14 cellular contexts compared by ENCODE assay signal in genomic region chr14:76782885-76783566, GRCh38. TPM values are rescaled to one million over a fixed set of nuclear protein-coding genes. Genes with fewer than 3 reads are reported as not detected.
DNase-seq lines count a peak whose midpoint lies in the region; ATAC-seq, FAIRE-seq and TF ChIP-seq lines count a peak whose summit lies in the region.
"Had no signal": no experiment of that assay in that cellular context is flagged by ENCODE, and none has a peak within 500 bp of the region (broad histone marks: within the 10 kb centered on the region; RNA-seq: fewer than 3 reads in every experiment).

No MANE protein-coding gene starts in this region.

- intact Hi-C loops in GM12878 (cut with micrococcal nuclease; ENCODE audit: unreplicated experiment): no loop called here

- POLR2A ChIA-PET in GM12878 (lab: Charles Lee): interaction anchor here (0.9 kb wide), 1 partner anchor 10 kb away, joined by 3 read pairs; no protein-coding TSS in a partner anchor

- no peaks in the 10 kb centered on the region for H3K9me3 ChIP-seq in BLaER1 treated with 17β-estradiol and CSF1 and Interleukin-3, amounts not matched to agents 10 nM and 100 nM (replicated peaks in 1 of 11)
- H3K9me3 ChIP-seq in H9 (ENCODE audit: control insufficient read depth, low read depth, low read length) (no peaks in the 10 kb centered on the region), GM12878 (replicated peaks; ENCODE audit: control insufficient read depth, insufficient read depth, low read length) (no peaks in the 10 kb centered on the region)

- no peaks in the 10 kb centered on the region for H3K23me2 ChIP-seq in H9 (ENCODE audit: insufficient read length, low read depth, low read length, poor library complexity, severe bottlenecking)

- TF ChIP-seq RAD21 in GM12878 (IDR thresholded peaks at IDR 0.05; ENCODE audit: insufficient read depth, low read depth, low read length): no peak

- H2BK12ac ChIP-seq in H9 (ENCODE audit: insufficient read length, low read depth, low read length): no peak overlapping the region

- H3K27me3 ChIP-seq in BLaER1 treated with 17β-estradiol and CSF1 and Interleukin-3, amounts not matched to agents 10 nM and 100 nM: no peaks in the 10 kb centered on the region
- H3K27me3 ChIP-seq in H9 (ENCODE audit: insufficient read depth, low read length) (no peaks in the 10 kb centered on the region), GM12878 (replicated peaks in 1 of 2; ENCODE audit: control insufficient read depth in 2 of 2, insufficient read depth in 2 of 2, low read length in 1 of 2) (no peaks in the 10 kb centered on the region)

- H2AK5ac ChIP-seq in H9 (ENCODE audit: insufficient read length, low read length): no peak overlapping the region

- no peaks in the 10 kb centered on the region for H3K79me1 ChIP-seq in H9 (ENCODE audit: insufficient read depth, low read depth, low read length, poor library complexity, severe bottlenecking)

- H3K4me3 Mint-ChIP-seq in H9 (no peak overlapping the region), mesothelial cell of epicardium (no peak overlapping the region)
- H3K4me3 Mint-ChIP-seq: IgD-negative memory B cell had no signal

- SMC1A ChIA-PET in GM12878 (lab: Charles Lee; ENCODE audit: uncharacterized antibody, unreplicated experiment): interaction anchor here (0.9 to 6.1 kb wide), 2 partner anchors 28 to 73 kb away, joined by 4 to 67 read pairs; no protein-coding TSS in a partner anchor

- H2BK120ac ChIP-seq in H9 (ENCODE audit: low read depth, low read length, poor library complexity, severe bottlenecking): no peak overlapping the region

- TF ChIP-seq POLR2A in GM12878 (IDR thresholded peaks at IDR 0.05; ENCODE audit: low read depth, low read length): no peak

- H2BK5ac ChIP-seq in H9 (ENCODE audit: insufficient read length, low read length): no peak overlapping the region

- no TSS peak for BruUV-seq in GM12878 (replicated peaks; lab: Mats Ljungman, UMichigan)

- 0 out of 22 replicates have a peak, but pooled peaks cover 0 to 25% (median 0%) of the 10 kb centered on the region in 11 experiments for H4K20me1 ChIP-seq in BLaER1 treated with 17β-estradiol and CSF1 and Interleukin-3, amounts not matched to agents 10 nM and 100 nM
- H4K20me1 ChIP-seq in H9 (ENCODE audit: control insufficient read depth, insufficient read depth, insufficient read length) (no peaks in the 10 kb centered on the region), GM12878 (ENCODE audit: control insufficient read depth, insufficient read depth) (no peaks in the 10 kb centered on the region)

- no peak overlapping the region for H3K56ac ChIP-seq in H9 (ENCODE audit: insufficient read length, low read depth, low read length)

- DNase-seq in H9: peak; percentile 22
- DNase-seq in GM12878 (ENCODE audit: low read depth, low spot score): no peak
- DNase-seq in mesothelial cell of epicardium (ENCODE audit: low spot score in 2 of 2, unreplicated experiment in 2 of 2): peak in 1 of 2 experiments; percentile 22
- no peak for DNase-seq in NCI-H82 treated with DMSO at 0.1 percent for 48 hours (lab: John Stamatoyannopoulos, UW; ENCODE audit: unreplicated experiment)
- no peak for DNase-seq in cerebellar nuclear complex (lab: John Stamatoyannopoulos, UW)
- no peak for DNase-seq in iPS-NIHi11 (ENCODE audit: low spot score)
- DNase-seq: NCI-H526 treated with DMSO at 0.1 percent for 48 hours; stimulated activated CD8-positive, alpha-beta memory T cell treated with anti-CD3 and anti-CD28 coated beads, Interleukin-4, amount 100 ng/mL, for 48 hours had no signal

- TF ChIP-seq CTCF in H9 (conservative IDR thresholded peaks at IDR 0.05) (no peak), GM12878 (IDR thresholded peaks at IDR 0.05 in 2 of 3, conservative IDR thresholded peaks at IDR 0.05 in 1 of 3; ENCODE audit: control insufficient read depth in 2 of 3, extremely low read depth in 1 of 3, insufficient read depth in 1 of 3, low read depth in 3 of 3, low read length in 3 of 3) (no peak), mesothelial cell of epicardium (IDR thresholded peaks at IDR 0.05; ENCODE audit: unreplicated experiment) (no peak)

- H3K9me3 Mint-ChIP-seq in H9 (no peaks in the 10 kb centered on the region), mesothelial cell of epicardium (no peaks in the 10 kb centered on the region)
- H3K9me3 Mint-ChIP-seq: IgD-negative memory B cell had no signal

- FAIRE-seq in GM12878 (lab: Jason Lieb, UNC): no peak
- FAIRE-seq: TTC549 had no signal

- H2AFZ ChIP-seq in H9 (ENCODE audit: low read length) (no peak overlapping the region), GM12878 (ENCODE audit: control insufficient read depth, low read depth, low read length) (no peak overlapping the region; the same call in 1 of the 2 replicates)

- in situ Hi-C loops in GM12878 (cut with MboI): loop anchor here (5.0 kb wide), 1 partner anchor 66 kb away; no protein-coding TSS in a partner anchor

- no peak overlapping the region for H3K23ac ChIP-seq in H9 (ENCODE audit: insufficient read length, low read depth, low read length)

- no CpG with 5 or more reads among the region's 9 CpGs for WGBS in H9 (ENCODE audit: extremely low coverage, insufficient read length, low lambda C conversion rate)
- 71% methylated on average over 9 of the region's 9 CpGs for WGBS in GM12878 (ENCODE audit: insufficient coverage, insufficient replicate concordance, low lambda C conversion rate, missing lambda C conversion rate)

- peak overlapping the region in 10 of 11 experiments; percentile 15 to 61 (median 48); a peak in 17 of 22 replicates for H3K27ac ChIP-seq in BLaER1 treated with 17β-estradiol and CSF1 and Interleukin-3, amounts not matched to agents 10 nM and 100 nM
- H3K27ac ChIP-seq in H9 (ENCODE audit: insufficient read length, low read depth, low read length) (no peak overlapping the region), GM12878 (ENCODE audit: control insufficient read depth, insufficient read depth) (no peak overlapping the region)

- H3K27me3 Mint-ChIP-seq in H9 (ENCODE audit: low read depth) (no peaks in the 10 kb centered on the region; the same call in 1 of the 2 replicates), mesothelial cell of epicardium (ENCODE audit: low read depth) (no peaks in the 10 kb centered on the region)
- H3K27me3 Mint-ChIP-seq: IgD-negative memory B cell had no signal

- H3K4me3 ChIP-seq in BLaER1 treated with 17β-estradiol and CSF1 and Interleukin-3, amounts not matched to agents 10 nM and 100 nM: peak overlapping the region in 1 of 10 experiments; percentile 15; a peak in 1 of 20 replicates
- H3K4me3 ChIP-seq in GM12878: no peak overlapping the region

- no peak overlapping the region for H4K5ac ChIP-seq in H9 (ENCODE audit: insufficient read length, low read depth, low read length)

- H3K9ac ChIP-seq in BLaER1 treated with 17β-estradiol and CSF1 and Interleukin-3, amounts not matched to agents 10 nM and 100 nM: peak overlapping the region in 10 of 11 experiments; percentile 4 to 61 (median 37); a peak in 14 of 22 replicates
- H3K9ac ChIP-seq in H9 (ENCODE audit: extremely low read depth, insufficient read length, low read length): no peak overlapping the region
- no peak overlapping the region for H3K9ac ChIP-seq in GM12878 (ENCODE audit: control insufficient read depth, insufficient read depth, low read length)

- peak overlapping the region; percentile 54 to 88 (median 68) for H3K4me2 ChIP-seq in BLaER1 treated with 17β-estradiol and CSF1 and Interleukin-3, amounts not matched to agents 10 nM and 100 nM
- H3K4me2 ChIP-seq in H9 (ENCODE audit: insufficient read depth, insufficient read length, low read length) (no peak overlapping the region), GM12878 (ENCODE audit: control insufficient read depth, insufficient read depth) (no peak overlapping the region)

- no peak overlapping the region for H4K8ac ChIP-seq in H9 (replicated peaks; ENCODE audit: insufficient read length, low read depth, low read length)

- no peak overlapping the region for H3K18ac ChIP-seq in H9 (ENCODE audit: insufficient read length, low read depth, low read length)

- peaks cover 35 to 78% (median 53%) of the 10 kb centered on the region in 11 experiments for H3K36me3 ChIP-seq in BLaER1 treated with 17β-estradiol and CSF1 and Interleukin-3, amounts not matched to agents 10 nM and 100 nM
- H3K36me3 ChIP-seq in GM12878 (ENCODE audit: control insufficient read depth in 2 of 2, insufficient read depth in 2 of 2, low read length in 1 of 2): peaks cover 7 to 9% of the 10 kb centered on the region in 2 experiments

- H3K4me1 ChIP-seq in BLaER1 treated with 17β-estradiol and CSF1 and Interleukin-3, amounts not matched to agents 10 nM and 100 nM: peaks cover 23 to 64% (median 36%) of the 10 kb centered on the region in 10 experiments
- H3K4me1 ChIP-seq in H9 (ENCODE audit: insufficient read depth, low read length) (no peaks in the 10 kb centered on the region), GM12878 (ENCODE audit: control insufficient read depth, insufficient read depth, low read length) (peaks cover 15% of the 10 kb centered on the region)

- H3K4me1 Mint-ChIP-seq in H9: peaks cover 3 to 5% of the 10 kb centered on the region in 2 experiments; a peak in 2 of 4 replicates
- H3K4me1 Mint-ChIP-seq in mesothelial cell of epicardium: peaks cover 17% of the 10 kb centered on the region

- H3K36me3 Mint-ChIP-seq in H9 (ENCODE audit: insufficient read depth in 1 of 3, low read depth in 3 of 3) (peaks cover 19 to 49% (median 28%) of the 10 kb centered on the region in 3 experiments; a peak in 6 of 7 replicates), mesothelial cell of epicardium (peaks cover 19% of the 10 kb centered on the region)

- H4K91ac ChIP-seq in H9 (ENCODE audit: insufficient read length, low read depth, low read length): no peak overlapping the region

- no peak overlapping the region; a peak in 2 of 7 replicates for H3K27ac Mint-ChIP-seq in H9
- H3K27ac Mint-ChIP-seq in mesothelial cell of epicardium: peak overlapping the region; percentile 41

- H3K4ac ChIP-seq in H9 (ENCODE audit: low read depth, low read length): no peak overlapping the region

- ATAC-seq in GM12878 (peak; percentile 27; the same call in 1 of the 3 replicates), HG02870 (IDR thresholded peaks at IDR 0.05; ENCODE audit: unreplicated experiment) (no peak)

- no peak overlapping the region for H3T11ph ChIP-seq in H9 (ENCODE audit: low read length)

- RAD21 ChIA-PET in GM12878 (lab: Charles Lee; ENCODE audit: unreplicated experiment): interaction anchor here (0.5 to 4.3 kb wide), 3 partner anchors 24 to 154 kb away, joined by 3 to 41 read pairs (median 4); no protein-coding TSS in a partner anchor

- H3K79me2 ChIP-seq in H9 (ENCODE audit: insufficient read depth, low read length) (no peaks in the 10 kb centered on the region), GM12878 (ENCODE audit: control insufficient read depth, insufficient read depth, low read length) (no peaks in the 10 kb centered on the region)

- H3K14ac ChIP-seq in H9 (ENCODE audit: insufficient read depth, low read length): no peak overlapping the region

- CTCF ChIA-PET in GM12878 (lab: Yijun Ruan, JAX): interaction anchor here (0.7 to 8.9 kb wide), 7 partner anchors 11 to 288 kb away, joined by 3 to 136 read pairs (median 4); no protein-coding TSS in a partner anchor

- no peak for TF ChIP-seq EP300 in GM12878 (IDR thresholded peaks at IDR 0.05; ENCODE audit: borderline replicate concordance in 1 of 2, control insufficient read depth in 1 of 2, low read depth in 2 of 2, low read length in 2 of 2)

- no peak overlapping the region for H2BK15ac ChIP-seq in H9 (ENCODE audit: low read depth, low read length)

- no peak overlapping the region for H2BK20ac ChIP-seq in H9 (ENCODE audit: low read depth, low read length, poor library complexity, severe bottlenecking)

RNA-seq across cellular contexts. Expression of gene VASH1, which starts 21.8 kb away (rescaled TPM):
- total RNA-seq in H9 (2021) (5.8 and 6.2 TPM in 2 replicates), GM12878 (2014; rRNA removed) (0.40 and 0.49 TPM in 2 replicates), GM12878 (2014; rRNA removed; fragmentation: Illumina TruSeq; extraction: Trizol) (0.54 and 0.78 TPM in 2 replicates), GM12878 (2021) (2.3 and 2.4 TPM in 2 replicates), mesothelial cell of epicardium (51.2 to 57.6 TPM (median 55.5 TPM) in 3 replicates)
- total RNA-seq in GM12878 (2013; cell fraction: nucleolus; rRNA removed): 1.0 and 1.9 TPM in 2 replicates
- 0.72 TPM for polyA plus RNA-seq in GM12878 (2011; ENCODE audit: low read depth)
- polyA plus RNA-seq in GM12878 (2011; rRNA removed) (0.29 and 0.67 TPM in 2 replicates), GM12878 (2014; fragmentation: Illumina TruSeq; extraction: Trizol) (0.98 and 1.2 TPM in 2 replicates), GM12878 (2014; fragmentation: Nextera tagmentation; extraction: Ambion mirVana) (under 1 TPM; 0.06 to 0.35 TPM), GM12878 (2014; rRNA removed) (1.7 and 1.9 TPM in 2 replicates), GM12878 (2016; fragmentation: Nextera tagmentation; extraction: Ambion mirVana) (under 1 TPM; 0.45 to 0.52 TPM)
- 0.67 and 0.70 TPM in 2 replicates for polyA plus RNA-seq in GM12878 (2011; cell fraction: cytosol; rRNA removed)
- 3.3 and 3.8 TPM in 2 replicates for polyA plus RNA-seq in GM12878 (2011; cell fraction: nucleus; rRNA removed)
- polyA plus RNA-seq in GM12878 (2012): 1.6 and 1.8 TPM in 2 replicates
- 0.29 and 1.5 TPM in 2 replicates for polyA minus RNA-seq in GM12878 (2011; rRNA and poly(A)+ RNA removed)
- polyA minus RNA-seq in GM12878 (2011; cell fraction: cytosol; rRNA and poly(A)+ RNA removed): not detected in 2 replicates
- polyA minus RNA-seq in GM12878 (2011; cell fraction: nucleus; rRNA and poly(A)+ RNA removed): 0.36 and 1.4 TPM in 2 replicates

RNA-seq across cellular contexts. Expression of gene ANGEL1, which starts 29.7 kb away (rescaled TPM):
- total RNA-seq in H9 (2021): 21.5 TPM in 2 replicates
- total RNA-seq in GM12878 (2013; cell fraction: nucleolus; rRNA removed): 59.6 and 65.0 TPM in 2 replicates
- 7.4 and 11.1 TPM in 2 replicates for total RNA-seq in GM12878 (2014; rRNA removed)
- total RNA-seq in GM12878 (2014; rRNA removed; fragmentation: Illumina TruSeq; extraction: Trizol): 9.1 and 9.4 TPM in 2 replicates
- 17.2 and 17.8 TPM in 2 replicates for total RNA-seq in GM12878 (2021)
- 6.4 TPM for polyA plus RNA-seq in GM12878 (2011; ENCODE audit: low read depth)
- polyA plus RNA-seq in GM12878 (2011; rRNA removed): 25.6 and 29.7 TPM in 2 replicates
- 22.6 and 24.1 TPM in 2 replicates for polyA plus RNA-seq in GM12878 (2011; cell fraction: cytosol; rRNA removed)
- polyA plus RNA-seq in GM12878 (2011; cell fraction: nucleus; rRNA removed): 64.3 and 69.8 TPM in 2 replicates
- polyA plus RNA-seq in GM12878 (2012): 7.9 and 8.7 TPM in 2 replicates
- 18.4 and 19.4 TPM in 2 replicates for polyA plus RNA-seq in GM12878 (2014; fragmentation: Illumina TruSeq; extraction: Trizol)
- 1 to 10 TPM; 1.7 to 2.8 TPM for polyA plus RNA-seq in GM12878 (2014; fragmentation: Nextera tagmentation; extraction: Ambion mirVana)
- 13.9 and 17.6 TPM in 2 replicates for polyA plus RNA-seq in GM12878 (2014; rRNA removed)
- polyA plus RNA-seq in GM12878 (2016; fragmentation: Nextera tagmentation; extraction: Ambion mirVana): 10 to 100 TPM; 11.8 to 12.8 TPM
- polyA minus RNA-seq in GM12878 (2011; rRNA and poly(A)+ RNA removed): 19.4 and 29.2 TPM in 2 replicates
- polyA minus RNA-seq in GM12878 (2011; cell fraction: cytosol; rRNA and poly(A)+ RNA removed): 4.3 and 5.3 TPM in 2 replicates
- 16.1 and 28.8 TPM in 2 replicates for polyA minus RNA-seq in GM12878 (2011; cell fraction: nucleus; rRNA and poly(A)+ RNA removed)
- 36.3 to 39.9 TPM (median 39.4 TPM) in 3 replicates for total RNA-seq in mesothelial cell of epicardium

RNA-seq across cellular contexts. Expression of gene LRRC74A, which starts 43.2 kb away (rescaled TPM):
- total RNA-seq in H9 (2021): not detected in 2 replicates
- not detected in 2 replicates for total RNA-seq in GM12878 (2013; cell fraction: nucleolus; rRNA removed)
- not detected in 2 replicates for total RNA-seq in GM12878 (2014; rRNA removed)
- not detected in 2 replicates for total RNA-seq in GM12878 (2014; rRNA removed; fragmentation: Illumina TruSeq; extraction: Trizol)
- not detected in 2 replicates for total RNA-seq in GM12878 (2021)
- polyA plus RNA-seq in GM12878 (2011; ENCODE audit: low read depth): not detected
- not detected in 2 replicates for polyA plus RNA-seq in GM12878 (2011; rRNA removed)
- polyA plus RNA-seq in GM12878 (2011; cell fraction: cytosol; rRNA removed): not detected in 2 replicates
- polyA plus RNA-seq in GM12878 (2011; cell fraction: nucleus; rRNA removed): not detected in 2 replicates
- not detected in 2 replicates for polyA plus RNA-seq in GM12878 (2012)
- not detected in 2 replicates for polyA plus RNA-seq in GM12878 (2014; fragmentation: Illumina TruSeq; extraction: Trizol)
- not detected for polyA plus RNA-seq in GM12878 (2014; fragmentation: Nextera tagmentation; extraction: Ambion mirVana)
- polyA plus RNA-seq in GM12878 (2014; rRNA removed): not detected in 2 replicates
- not detected for polyA plus RNA-seq in GM12878 (2016; fragmentation: Nextera tagmentation; extraction: Ambion mirVana)
- not detected in 2 replicates for polyA minus RNA-seq in GM12878 (2011; rRNA and poly(A)+ RNA removed)
- not detected in 2 replicates for polyA minus RNA-seq in GM12878 (2011; cell fraction: cytosol; rRNA and poly(A)+ RNA removed)
- polyA minus RNA-seq in GM12878 (2011; cell fraction: nucleus; rRNA and poly(A)+ RNA removed): not detected in 2 replicates
- not detected in 3 replicates for total RNA-seq in mesothelial cell of epicardium
- total RNA-seq: pulmonary artery endothelial cell had no signal
- polyA plus RNA-seq: BJ, IgD-negative memory B cell had no signal

Comparison
In these comparisons a context has a peak if more than half of its experiments do, and no peak if none do; other contexts are left out.
1. H3K27ac ChIP-seq: peak in BLaER1 treated with 17β-estradiol and CSF1 and Interleukin-3, amounts not matched to agents 10 nM and 100 nM (10 of 11); none in H9 (single experiment) and GM12878 (single experiment).
2. H3K4me2 ChIP-seq: peak in BLaER1 treated with 17β-estradiol and CSF1 and Interleukin-3, amounts not matched to agents 10 nM and 100 nM (11 of 11); none in H9 (single experiment) and GM12878 (single experiment).
3. H3K9ac ChIP-seq: peak in BLaER1 treated with 17β-estradiol and CSF1 and Interleukin-3, amounts not matched to agents 10 nM and 100 nM (10 of 11); none in H9 (single experiment) and GM12878 (single experiment).